In the genomic region with DNA sequence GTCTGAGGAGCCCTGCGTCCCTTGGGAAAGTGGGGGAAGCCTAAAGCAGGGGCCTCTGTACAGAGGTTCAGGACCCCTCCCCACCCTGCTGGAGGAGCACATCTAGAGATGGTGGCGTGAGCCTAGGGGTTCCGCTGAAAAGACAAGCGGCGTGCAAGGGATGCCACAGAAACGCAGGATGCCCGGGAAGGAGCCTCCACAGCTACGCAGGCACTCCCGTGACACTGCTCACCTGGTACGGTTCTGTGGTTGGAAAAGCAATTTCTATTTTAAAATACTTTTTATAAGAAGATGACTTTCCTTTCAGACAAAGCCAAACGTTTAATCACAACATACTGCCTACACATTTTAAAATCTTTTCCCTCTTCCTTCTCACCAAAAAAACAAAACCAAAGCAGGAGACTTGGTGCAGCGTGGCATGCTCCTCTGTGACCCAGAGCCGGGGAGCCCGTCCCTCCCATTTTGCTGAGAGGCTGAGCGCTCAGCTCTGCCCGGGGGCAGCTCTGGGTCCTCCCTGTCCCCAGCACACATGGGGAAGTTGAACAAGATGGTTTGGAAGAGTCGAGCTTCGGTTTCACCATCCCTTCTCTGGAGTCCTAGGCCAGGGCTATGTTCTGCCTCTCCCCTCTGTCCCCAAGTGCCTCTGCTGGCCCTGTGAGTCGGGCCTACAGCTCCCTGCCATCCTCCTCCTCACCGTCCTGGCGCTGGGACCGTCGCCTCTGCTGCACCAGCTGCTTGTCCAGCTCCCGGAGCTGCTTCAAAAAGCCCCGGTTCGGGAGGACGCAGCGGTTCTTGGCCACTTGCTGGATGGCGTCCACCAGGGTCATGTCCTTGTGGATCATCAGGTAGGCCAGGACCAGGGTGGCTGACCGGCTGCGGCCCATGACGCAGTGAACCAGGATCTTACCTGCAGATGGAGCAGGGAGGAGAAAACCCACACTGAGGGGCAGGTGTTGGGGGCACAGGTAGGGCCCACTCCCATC, we compare ENCODE assay signal across 22 cellular contexts.
DNase-seq lines count a peak whose midpoint lies in the region; ATAC-seq, FAIRE-seq and TF ChIP-seq lines count a peak whose summit lies in the region.
"Had no signal": no experiment of that assay in that cellular context is flagged by ENCODE, and none has a peak within 500 bp of the region (broad histone marks: within the 10 kb centered on the region; RNA-seq: fewer than 3 reads in every experiment).

No MANE protein-coding gene starts in this region.

- no peak overlapping the region for H2BK120ac ChIP-seq in neuronal stem cell (ENCODE audit: low read depth, low read length)

- TF ChIP-seq POLR2A in HepG2 (IDR thresholded peaks at IDR 0.05; ENCODE audit: insufficient read depth in 1 of 2, low read depth in 2 of 2, low read length in 2 of 2) (no peak), right lobe of liver (IDR thresholded peaks at IDR 0.05) (no peak)

- H3K27ac Mint-ChIP-seq in activated naive CD8-positive, alpha-beta T cell: peak overlapping the region; percentile 84
- H3K27ac Mint-ChIP-seq: activated naive CD4-positive, alpha-beta T cell treated with anti-CD3 and anti-CD28 coated beads, Interleukin-2, amount 50 U/mL, for 24 hours had no signal

- no peak overlapping the region for H2BK12ac ChIP-seq in neuronal stem cell (ENCODE audit: low read length)

- 65% methylated on average over 26 of the region's 32 CpGs for WGBS in HepG2 (ENCODE audit: low lambda C conversion rate)
- 83% methylated on average over 9 of the region's 32 CpGs for WGBS in right lobe of liver (ENCODE audit: insufficient coverage, low coverage, low lambda C conversion rate, missing lambda C conversion rate)
- WGBS in neuronal stem cell (ENCODE audit: extremely low coverage in 2 of 2, insufficient read length in 2 of 2, insufficient replicate concordance in 1 of 2), 2 donors: 100% methylated on average over 1 of the region's 32 CpGs; no CpG with 5 or more reads in 1 of the 2 donors

- no peak overlapping the region for H3K4me3 ChIP-seq in HepG2 (replicated peaks in 1 of 3; ENCODE audit: insufficient read depth in 1 of 3, low read depth in 2 of 3, low read length in 3 of 3)
- H3K4me3 ChIP-seq in right lobe of liver: no peak overlapping the region
- H3K4me3 ChIP-seq in neuronal stem cell (ENCODE audit: low read length in 2 of 2): no peak overlapping the region
- H3K4me3 ChIP-seq: lower lobe of right lung, thoracic aorta had no signal

- TF ChIP-seq CTCF in HepG2 (CRISPR knock-in tag; IDR thresholded peaks at IDR 0.05) (no peak), right lobe of liver (IDR thresholded peaks at IDR 0.05) (no peak)

- H3K4me1 ChIP-seq in HepG2 (ENCODE audit: insufficient read depth, low read length): peaks cover 6% of the 10 kb centered on the region; the same call in 1 of the 2 replicates
- H3K4me1 ChIP-seq in right lobe of liver: no peaks in the 10 kb centered on the region
- H3K4me1 ChIP-seq in neuronal stem cell (ENCODE audit: control insufficient read depth in 2 of 2, insufficient read depth in 1 of 2, low read depth in 1 of 2, low read length in 2 of 2): peaks cover 0 to 5% of the 10 kb centered on the region in 2 donors
- H3K4me1 ChIP-seq: lower lobe of right lung had no signal

- DNase-seq in HepG2 (ENCODE audit: low spot score) (no peak), right lobe of liver (no peak), neuronal stem cell (ENCODE audit: low spot score) (no peak), substantia nigra (lab: John Stamatoyannopoulos, UW) (no peak)
- DNase-seq: activated CD4-positive, alpha-beta T cell treated with anti-CD3 and anti-CD28 coated beads for 48 hours; activated T-cell treated with anti-CD3 and anti-CD28 coated beads for 4 hours; CD4-positive, CD25-positive, alpha-beta regulatory T cell; kidney; lower lobe of right lung; NCI-H1417 treated with DMSO at 0.1 percent for 48 hours; NCI-H446 treated with DMSO at 0.1 percent for 48 hours; nephron progenitor cell had no signal

- no peaks in the 10 kb centered on the region for H3K27me3 Mint-ChIP-seq in activated naive CD8-positive, alpha-beta T cell
- H3K27me3 Mint-ChIP-seq: activated naive CD4-positive, alpha-beta T cell treated with anti-CD3 and anti-CD28 coated beads, Interleukin-2, amount 50 U/mL, for 24 hours; CD4-positive, CD25-positive, alpha-beta regulatory T cell; central memory CD8-positive, alpha-beta T cell had no signal

- no peak for TF ChIP-seq RAD21 in HepG2 (CRISPR knock-in tag; IDR thresholded peaks at IDR 0.05)

- H3K9me3 ChIP-seq in HepG2 (ENCODE audit: low read length) (no peaks in the 10 kb centered on the region), right lobe of liver (no peaks in the 10 kb centered on the region), neuronal stem cell (replicated peaks in 1 of 2; ENCODE audit: control insufficient read depth in 2 of 2, insufficient read depth in 1 of 2, low read depth in 1 of 2, low read length in 2 of 2) (no peaks in the 10 kb centered on the region)
- H3K9me3 ChIP-seq: lower lobe of right lung, thoracic aorta had no signal

- intact Hi-C loops in HepG2 (cut with micrococcal nuclease; ENCODE audit: unreplicated experiment) (no loop called here), right lobe of liver (cut with DNase I) (no loop called here)

- POLR2A ChIA-PET in HepG2 (lab: Yijun Ruan, JAX): no interaction called here

- no peak overlapping the region for H2AFZ ChIP-seq in HepG2 (ENCODE audit: low read length)
- no peak overlapping the region for H2AFZ ChIP-seq in neuronal stem cell (ENCODE audit: low read length)

- H2AK5ac ChIP-seq in neuronal stem cell (ENCODE audit: low read depth, low read length): peak overlapping the region; percentile 71

- CTCF ChIA-PET in HepG2 (lab: Yijun Ruan, JAX; ENCODE audit: low intra/inter-chr PET ratio, low total read pairs): no interaction called here

- H3K27ac ChIP-seq in HepG2 (ENCODE audit: extremely low read length, insufficient read depth, low read length) (no peak overlapping the region), right lobe of liver (no peak overlapping the region), neuronal stem cell (replicated peaks; ENCODE audit: low read length) (no peak overlapping the region), substantia nigra (ENCODE audit: low read depth, low read length, poor library complexity, severe bottlenecking) (no peak overlapping the region)
- H3K27ac ChIP-seq: lower lobe of right lung, thoracic aorta had no signal

- H3K23ac ChIP-seq in neuronal stem cell (ENCODE audit: low read depth, low read length, poor library complexity): peak overlapping the region; percentile 44

- no peak overlapping the region for H3K14ac ChIP-seq in neuronal stem cell (ENCODE audit: low read length)

- H3K79me1 ChIP-seq in neuronal stem cell (ENCODE audit: low read depth, low read length): no peaks in the 10 kb centered on the region

- no peak overlapping the region for H3K4me3 Mint-ChIP-seq in activated naive CD8-positive, alpha-beta T cell
- H3K4me3 Mint-ChIP-seq: activated naive CD4-positive, alpha-beta T cell treated with anti-CD3 and anti-CD28 coated beads, Interleukin-2, amount 50 U/mL, for 24 hours; CD4-positive, CD25-positive, alpha-beta regulatory T cell; central memory CD8-positive, alpha-beta T cell; HFFc6; nephron progenitor cell had no signal

- in situ Hi-C loops in HepG2 (cut with HindIII; ENCODE audit: extremely low pct_ligation_motif_present, low pct_unique_long_range_greater_than_20kb): no loop called here

- no peaks in the 10 kb centered on the region for H4K20me1 ChIP-seq in HepG2 (ENCODE audit: insufficient read depth, low read length)

- H4K91ac ChIP-seq in neuronal stem cell (ENCODE audit: low read depth, low read length, poor library complexity): no peak overlapping the region

- peaks cover 44% of the 10 kb centered on the region for H3K4me1 Mint-ChIP-seq in activated naive CD8-positive, alpha-beta T cell (ENCODE audit: low read depth)
- H3K4me1 Mint-ChIP-seq: nephron progenitor cell had no signal

- no peak overlapping the region for H4K8ac ChIP-seq in neuronal stem cell (ENCODE audit: low read depth, low read length)

- no peaks in the 10 kb centered on the region for H3K79me2 ChIP-seq in HepG2 (ENCODE audit: insufficient read depth, low read length)

- FAIRE-seq in HepG2 (lab: Jason Lieb, UNC): no peak
- FAIRE-seq: astrocyte, endothelial cell of umbilical vein, GM19239, kidney had no signal

- no peak overlapping the region for H3K4ac ChIP-seq in neuronal stem cell (ENCODE audit: low read length)

- H3K9me3 Mint-ChIP-seq in activated naive CD8-positive, alpha-beta T cell (ENCODE audit: low read depth): no peaks in the 10 kb centered on the region
- H3K9me3 Mint-ChIP-seq: activated naive CD4-positive, alpha-beta T cell treated with anti-CD3 and anti-CD28 coated beads, Interleukin-2, amount 50 U/mL, for 24 hours; CD4-positive, CD25-positive, alpha-beta regulatory T cell; central memory CD8-positive, alpha-beta T cell; HFFc6; nephron progenitor cell had no signal

- no TSS peak for BruUV-seq in HepG2 (replicated peaks; lab: Mats Ljungman, UMichigan)

- H3K9ac ChIP-seq in HepG2 (ENCODE audit: insufficient read depth, low read depth, low read length): no peak overlapping the region
- H3K9ac ChIP-seq in neuronal stem cell (ENCODE audit: low read depth, low read length, poor library complexity): no peak overlapping the region

- H3K4me2 ChIP-seq in HepG2 (ENCODE audit: low read depth, low read length) (no peak overlapping the region), neuronal stem cell (ENCODE audit: insufficient read depth, low read length, poor library complexity, severe bottlenecking) (no peak overlapping the region)

- ATAC-seq in HepG2 (peak; percentile 18), right lobe of liver (no peak), HG02852 (IDR thresholded peaks at IDR 0.05; ENCODE audit: unreplicated experiment) (no peak), GM19351 (IDR thresholded peaks at IDR 0.05; ENCODE audit: unreplicated experiment) (no peak)
- ATAC-seq: lower lobe of right lung had no signal

- TF ChIP-seq EP300 in HepG2 (IDR thresholded peaks at IDR 0.05; ENCODE audit: low read depth in 2 of 2, low read length in 2 of 2): no peak
- TF ChIP-seq EP300 in HepG2 (CRISPR knock-in tag; IDR thresholded peaks at IDR 0.05; ENCODE audit: borderline replicate concordance): no peak

- H3K18ac ChIP-seq in neuronal stem cell (ENCODE audit: low read length): peak overlapping the region; percentile 49

- peak overlapping the region; percentile 19 for H2BK5ac ChIP-seq in neuronal stem cell (ENCODE audit: low read length)

- H3K27me3 ChIP-seq in HepG2 (ENCODE audit: control insufficient read depth in 1 of 2, insufficient read depth in 2 of 2, low read length in 2 of 2): peaks cover 0 to 11% of the 10 kb centered on the region in 2 experiments; a peak in 1 of 5 replicates
- H3K27me3 ChIP-seq in right lobe of liver: no peaks in the 10 kb centered on the region
- H3K27me3 ChIP-seq in neuronal stem cell (ENCODE audit: control insufficient read depth in 3 of 3, insufficient read depth in 3 of 3, low read depth in 1 of 3, low read length in 3 of 3): no peaks in the 10 kb centered on the region

- H3K36me3 ChIP-seq in HepG2 (replicated peaks in 1 of 2; ENCODE audit: control insufficient read depth in 1 of 2, insufficient read depth in 2 of 2, low read length in 2 of 2) (no peaks in the 10 kb centered on the region; a peak in 1 of 5 replicates), right lobe of liver (no peaks in the 10 kb centered on the region), neuronal stem cell (replicated peaks in 1 of 2; ENCODE audit: control insufficient read depth in 2 of 2, insufficient read depth in 2 of 2, low read length in 2 of 2) (peaks cover 0 to 2% of the 10 kb centered on the region in 2 donors)
- H3K36me3 ChIP-seq: lower lobe of right lung, thoracic aorta had no signal

- no peaks in the 10 kb centered on the region for H3K36me3 Mint-ChIP-seq in activated naive CD8-positive, alpha-beta T cell
- H3K36me3 Mint-ChIP-seq: CD4-positive, CD25-positive, alpha-beta regulatory T cell had no signal

- no peak overlapping the region for H2BK15ac ChIP-seq in neuronal stem cell (ENCODE audit: low read length)
